Comparison of ENCODE assay signal across 8 cellular contexts in the genomic region with DNA sequence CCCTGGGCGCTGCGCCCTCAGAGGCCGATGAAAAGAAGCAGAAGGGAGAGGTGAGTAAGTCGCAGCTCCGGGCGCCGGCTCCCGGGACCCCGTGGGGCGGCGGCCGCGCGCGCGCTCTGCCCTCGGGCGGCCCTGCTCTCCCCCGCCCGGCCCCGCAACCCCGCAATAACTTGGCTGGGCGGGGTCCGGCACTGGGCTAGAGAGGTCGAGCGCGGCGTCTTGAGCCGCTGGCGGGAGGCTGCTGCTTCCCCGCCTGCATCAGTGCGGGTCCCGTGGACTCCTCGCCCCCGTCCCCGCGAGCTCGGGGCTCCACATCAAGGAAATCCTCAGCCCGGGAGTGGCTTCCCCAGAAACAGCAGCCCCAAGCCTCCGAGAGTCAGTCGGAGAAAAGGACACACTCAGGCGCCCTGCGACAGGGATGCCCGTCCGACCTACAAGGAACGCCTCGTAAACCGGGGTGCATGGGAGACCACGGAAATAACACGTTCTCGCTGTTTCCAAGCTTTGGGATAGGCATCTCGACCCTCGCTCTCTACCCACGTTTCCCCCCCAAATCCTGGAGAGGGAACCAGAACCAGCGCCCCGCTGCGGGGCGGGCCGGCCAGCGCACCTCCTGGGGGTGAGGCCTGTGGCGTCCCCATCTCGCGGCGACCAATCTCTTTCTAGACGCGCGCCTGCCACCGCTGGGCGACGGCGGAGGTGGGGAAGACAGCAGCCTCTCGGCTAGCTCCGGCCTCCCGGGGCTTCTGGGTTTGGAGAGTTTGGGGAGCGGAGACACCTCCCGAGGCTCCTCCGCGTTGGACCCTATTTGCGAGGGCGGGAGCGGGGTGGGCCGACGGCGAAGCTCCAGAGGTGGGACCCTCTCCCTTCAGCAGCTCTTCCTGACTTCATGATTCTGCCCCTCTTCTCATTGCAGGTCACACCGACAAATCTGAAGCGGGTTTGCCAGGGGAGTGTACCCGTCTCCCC. TPM values are rescaled to one million over a fixed set of nuclear protein-coding genes. Genes with fewer than 3 reads are reported as not detected.
DNase-seq lines count a peak whose midpoint lies in the region; ATAC-seq and TF ChIP-seq lines count a peak whose summit lies in the region.

No MANE protein-coding gene starts in this region.

- no peaks in the 10 kb centered on the region for H3K9me2 ChIP-seq in neural cell (ENCODE audit: insufficient read depth, low read length)

- H4K20me1 ChIP-seq in neural cell (ENCODE audit: insufficient read depth), result no peaks in the 10 kb centered on the region

- H3K79me2 ChIP-seq in neural cell (replicated peaks; ENCODE audit: insufficient read depth, low read length), result no peaks in the 10 kb centered on the region

- ATAC-seq in HG03442 (IDR thresholded peaks at IDR 0.05; ENCODE audit: unreplicated experiment), result peak; percentile 27

- peaks cover 44% of the 10 kb centered on the region for H3K27me3 ChIP-seq in neural cell (ENCODE audit: insufficient read depth, low read depth, low read length)
- no peaks in the 10 kb centered on the region for H3K27me3 ChIP-seq in tibial artery

- H3K9ac ChIP-seq in neural cell (ENCODE audit: low read length), result peak overlapping the region; percentile 34

- no peak for TF ChIP-seq RAD21 in neural cell (conservative IDR thresholded peaks at IDR 0.05)

- no peaks in the 10 kb centered on the region for H3F3A ChIP-seq in neural cell (ENCODE audit: insufficient read depth, low read length, poor library complexity, severe bottlenecking)

- H2AFZ ChIP-seq in neural cell (ENCODE audit: low read depth, low read length), result no peak overlapping the region

- TF ChIP-seq EP300 in neural cell (conservative IDR thresholded peaks at IDR 0.05; ENCODE audit: poor library complexity, severe bottlenecking), result no peak

- peak; percentile 20 for TF ChIP-seq POLR2A in GM19099 (IDR thresholded peaks at IDR 0.05; ENCODE audit: extremely low read depth, insufficient read length, low read depth)

- peak overlapping the region; percentile 76 for H3K4me3 ChIP-seq in fibroblast of the aortic adventitia (ENCODE audit: low read depth, low read length)
- H3K4me3 ChIP-seq in neural cell (ENCODE audit: low read length), result peak overlapping the region; percentile 84
- H3K4me3 ChIP-seq in tibial artery, result peak overlapping the region; percentile 72 to 90

- DNase-seq in AML-193 (lab: John Stamatoyannopoulos, UW) (peak; percentile 48 to 69), OCI-M1 (lab: John Stamatoyannopoulos, UW) (peak; percentile 75), activated T-helper 1 cell treated with Interleukin-2 at 50 U/mL for 16 hours (ENCODE audit: low read depth) (peak; percentile 69), fibroblast of the aortic adventitia (ENCODE audit: low read depth) (peak; percentile 26), tibial artery (peak; percentile 62 to 86)

- intact Hi-C loops in tibial artery (cut with DNase I; ENCODE audit: low total_unique reads), result loop anchor here (10.0 kb wide), 1 partner anchor 193 kb away; no protein-coding TSS in a partner anchor

- H3K27ac ChIP-seq in neural cell (ENCODE audit: low read length), result no peak overlapping the region
- peak overlapping the region; percentile 87 to 89 for H3K27ac ChIP-seq in tibial artery

- peak overlapping the region; percentile 58 for H3K4me2 ChIP-seq in neural cell (ENCODE audit: low read length)

- peaks cover 0 to 55% (median 31%) of the 10 kb centered on the region in 4 donors for H3K4me1 ChIP-seq in tibial artery

- H3K9me3 ChIP-seq in neural cell (ENCODE audit: low read length) (no peaks in the 10 kb centered on the region), tibial artery (no peaks in the 10 kb centered on the region)

- H3K36me3 ChIP-seq in neural cell (ENCODE audit: insufficient read depth, low read length) (no peaks in the 10 kb centered on the region), tibial artery (peaks cover 0 to 9% (median 0%) of the 10 kb centered on the region in 3 donors)

- peak; percentile 45 for TF ChIP-seq CTCF in fibroblast of the aortic adventitia (IDR thresholded peaks at IDR 0.05; ENCODE audit: insufficient read depth, low read length)
- peak; percentile 41 for TF ChIP-seq CTCF in neural cell (IDR thresholded peaks at IDR 0.05; ENCODE audit: poor library complexity, severe bottlenecking)
- TF ChIP-seq CTCF in tibial artery (IDR thresholded peaks at IDR 0.05), result peak; percentile 35 to 41

TF ChIP-seq in neural cell, 6 proteins besides CTCF, POLR2A, EP300 and RAD21:
- peak; percentile 78 for TF ChIP-seq EZH2 (IDR thresholded peaks at IDR 0.05; ENCODE audit: borderline replicate concordance, insufficient read depth, low read length, poor library complexity, severe bottlenecking)
- TF ChIP-seq TAF1 (IDR thresholded peaks at IDR 0.05; ENCODE audit: low read depth), result no peak

RNA-seq across cellular contexts. Expression of gene ABHD15, which starts 0.8 kb away (rescaled TPM):
- total RNA-seq in fibroblast of the aortic adventitia (ENCODE audit: low replicate concordance), result 5.5 and 15.3 TPM in 2 replicates
- polyA plus RNA-seq in neural cell, result 0.14 and 0.21 TPM in 2 replicates
- polyA minus RNA-seq in neural cell, result 0.24 and 0.46 TPM in 2 replicates

RNA-seq across cellular contexts. Expression of gene TP53I13, which starts 0.9 kb away (rescaled TPM):
- total RNA-seq in fibroblast of the aortic adventitia (ENCODE audit: low replicate concordance), result 24.9 and 41.8 TPM in 2 replicates
- polyA plus RNA-seq in neural cell, result 18.4 and 23.3 TPM in 2 replicates
- 7.1 and 7.5 TPM in 2 replicates for polyA minus RNA-seq in neural cell

RNA-seq across cellular contexts. Expression of gene GIT1, which starts 21.8 kb away (rescaled TPM):
- 22.0 and 38.6 TPM in 2 replicates for total RNA-seq in fibroblast of the aortic adventitia (ENCODE audit: low replicate concordance)
- 20.5 and 41.4 TPM in 2 replicates for polyA plus RNA-seq in neural cell
- 40.1 and 42.1 TPM in 2 replicates for polyA minus RNA-seq in neural cell

RNA-seq across cellular contexts. Expression of gene ANKRD13B, which starts 25.3 kb away (rescaled TPM):
- 7.4 and 14.0 TPM in 2 replicates for total RNA-seq in fibroblast of the aortic adventitia (ENCODE audit: low replicate concordance)
- polyA plus RNA-seq in neural cell, result 35.0 and 42.7 TPM in 2 replicates
- 34.0 and 38.2 TPM in 2 replicates for polyA minus RNA-seq in neural cell

RNA-seq across cellular contexts. Expression of gene CORO6, which starts 55.1 kb away (rescaled TPM):
- total RNA-seq in fibroblast of the aortic adventitia (ENCODE audit: low replicate concordance), result 5.5 and 8.3 TPM in 2 replicates
- 1.2 and 4.3 TPM in 2 replicates for polyA plus RNA-seq in neural cell
- polyA minus RNA-seq in neural cell, result 1.0 and 2.4 TPM in 2 replicates
